25 cellular contexts compared by ENCODE assay signal in genomic region chr9:122376791-122377190, GRCh38. TPM values are rescaled to one million over a fixed set of nuclear protein-coding genes. Genes with fewer than 3 reads are reported as not detected.
DNase-seq lines count a peak whose midpoint lies in the region; ATAC-seq and TF ChIP-seq lines count a peak whose summit lies in the region.
"Had no signal": no experiment of that assay in that cellular context is flagged by ENCODE, and none has a peak within 500 bp of the region (broad histone marks: within the 10 kb centered on the region; RNA-seq: fewer than 3 reads in every experiment).

No MANE protein-coding gene starts in this region.

- H3K9ac ChIP-seq in BLaER1 (no peak overlapping the region), rectal smooth muscle tissue (ENCODE audit: low read length) (peak overlapping the region; percentile 4)

- in situ Hi-C loops in KBM-7 (cut with MboI; ENCODE audit: low pct_unique_long_range_greater_than_20kb, low sequenced_read_pairs), result no loop called here

- WGBS in esophagus squamous epithelium, 2 donors, result 78 to 100% methylated on average over 1 of the region's 1 CpG

- peak overlapping the region; percentile 57 for H3K4me2 ChIP-seq in BLaER1
- H3K4me2 ChIP-seq: hepatocyte had no signal

- ATAC-seq in RWPE2 (ENCODE audit: low read depth), result no peak
- ATAC-seq in HG02840 (IDR thresholded peaks at IDR 0.05; ENCODE audit: low FRiP score, unreplicated experiment), result no peak
- ATAC-seq: activated CD4-positive, CD25-positive, alpha-beta regulatory T cell treated with anti-CD3 and anti-CD28 coated beads, Interleukin-2, amount 50 U/mL, for 24 hours; activated naive CD4-positive, alpha-beta T cell treated with anti-CD3 and anti-CD28 coated beads, Interleukin-2, amount 50 U/mL, for 72 hours; effector memory CD8-positive, alpha-beta T cell; esophagus mucosa; gastrocnemius medialis; stimulated activated effector memory CD8-positive, alpha-beta T cell treated with anti-CD3 and anti-CD28 coated beads, Interleukin-12 subunit alpha, Interleukin-12 subunit beta, amount 100 ng/mL, for 72 hours had no signal

- peaks cover 5% of the 10 kb centered on the region; the same call in 1 of the 2 replicates for H3K36me3 ChIP-seq in BLaER1
- peaks cover 9% of the 10 kb centered on the region; the same call in 1 of the 2 replicates for H3K36me3 ChIP-seq in RWPE2 (ENCODE audit: low read depth)
- H3K36me3 ChIP-seq in esophagus squamous epithelium, result peaks cover 0 to 35% (median 0%) of the 10 kb centered on the region in 3 donors
- peaks cover 5% of the 10 kb centered on the region for H3K36me3 ChIP-seq in rectal smooth muscle tissue (ENCODE audit: control insufficient read depth, insufficient read depth, low read length)
- H3K36me3 ChIP-seq: gastrocnemius medialis, SJCRH30, suprapubic skin had no signal

- DNase-seq in RWPE2 (ENCODE audit: low spot score) (peak; percentile 19), esophagus squamous epithelium (lab: John Stamatoyannopoulos, UW) (no peak), midbrain (lab: John Stamatoyannopoulos, UW) (no peak), KBM-7 (no peak), DMS79 treated with DMSO at 0.1 percent for 48 hours (lab: John Stamatoyannopoulos, UW) (no peak)
- DNase-seq: activated CD4-positive, alpha-beta memory T cell treated with anti-CD3 and anti-CD28 coated beads, Interleukin-2, amount 10 ng/mL, durations not matched to agents 7 days and 5 days; activated T-cell treated with anti-CD3 and anti-CD28 coated beads for 4 hours; CD4-positive, CD25-positive, alpha-beta regulatory T cell; effector memory CD8-positive, alpha-beta T cell; gastrocnemius medialis; naive B cell; NCI-H1105; retina; SJCRH30; stimulated activated CD4-positive, alpha-beta T cell treated with anti-CD3 and anti-CD28 coated beads, Interleukin-4, amount 100 ng/mL, for 24 hours; T-helper 1 cell had no signal

- intact Hi-C loops in esophagus squamous epithelium (cut with DNase I), result no loop called here

- H3K27ac ChIP-seq in BLaER1, result no peak overlapping the region
- H3K27ac ChIP-seq in RWPE2 (ENCODE audit: poor library complexity, severe bottlenecking), result peak overlapping the region; percentile 3
- H3K27ac ChIP-seq in esophagus squamous epithelium, result peak overlapping the region; percentile 58 to 84 (median 83)
- H3K27ac ChIP-seq in rectal smooth muscle tissue (ENCODE audit: low read depth, low read length), result peak overlapping the region; percentile 89
- H3K27ac ChIP-seq: gastrocnemius medialis, hepatocyte, SJCRH30, suprapubic skin had no signal

- no peaks in the 10 kb centered on the region for H4K20me1 ChIP-seq in BLaER1

- no peak for TF ChIP-seq POLR2A in esophagus squamous epithelium (IDR thresholded peaks at IDR 0.05)

- no peak overlapping the region for H3K4me3 ChIP-seq in BLaER1
- H3K4me3 ChIP-seq in RWPE2 (ENCODE audit: severe bottlenecking), result no peak overlapping the region
- no peak overlapping the region for H3K4me3 ChIP-seq in esophagus squamous epithelium
- H3K4me3 ChIP-seq in rectal smooth muscle tissue (ENCODE audit: low read length), result peak overlapping the region; percentile 23
- H3K4me3 ChIP-seq: gastrocnemius medialis, hepatocyte, SJCRH30, suprapubic skin had no signal

- H3K9me3 ChIP-seq in BLaER1, result peaks cover 17% of the 10 kb centered on the region
- H3K9me3 ChIP-seq in RWPE2 (ENCODE audit: severe bottlenecking), result no peaks in the 10 kb centered on the region
- H3K9me3 ChIP-seq in esophagus squamous epithelium, result peaks cover 0 to 4% (median 0%) of the 10 kb centered on the region in 3 donors
- H3K9me3 ChIP-seq: gastrocnemius medialis, suprapubic skin had no signal

- H3K27me3 ChIP-seq in BLaER1 (no peaks in the 10 kb centered on the region), RWPE2 (ENCODE audit: insufficient read depth, poor library complexity, severe bottlenecking) (no peaks in the 10 kb centered on the region), esophagus squamous epithelium (no peaks in the 10 kb centered on the region), rectal smooth muscle tissue (ENCODE audit: control insufficient read depth, insufficient read depth, low read length) (peaks cover under 1% of the 10 kb centered on the region)
- H3K27me3 ChIP-seq: gastrocnemius medialis, SJCRH30, suprapubic skin had no signal

- no peak for TF ChIP-seq CTCF in RWPE2 (IDR thresholded peaks at IDR 0.05; ENCODE audit: poor library complexity, severe bottlenecking)
- no peak for TF ChIP-seq CTCF in esophagus squamous epithelium (IDR thresholded peaks at IDR 0.05)

- peaks cover 39% of the 10 kb centered on the region for H3K4me1 ChIP-seq in BLaER1
- H3K4me1 ChIP-seq in RWPE2 (ENCODE audit: insufficient read depth, poor library complexity, severe bottlenecking), result peaks cover 17% of the 10 kb centered on the region
- H3K4me1 ChIP-seq in esophagus squamous epithelium, result peaks cover 25 to 58% (median 25%) of the 10 kb centered on the region in 3 donors
- H3K4me1 ChIP-seq in rectal smooth muscle tissue (ENCODE audit: control insufficient read depth, insufficient read depth, low read length), result peaks cover 37% of the 10 kb centered on the region

RNA-seq across cellular contexts. Expression of gene PTGS1, which starts 6.0 kb away (rescaled TPM):
- total RNA-seq in esophagus squamous epithelium, result 10 to 100 TPM; 15.6 to 36.1 (median 30.3) TPM
